Comparison of ENCODE assay signal across 27 cellular contexts in the genomic region with DNA sequence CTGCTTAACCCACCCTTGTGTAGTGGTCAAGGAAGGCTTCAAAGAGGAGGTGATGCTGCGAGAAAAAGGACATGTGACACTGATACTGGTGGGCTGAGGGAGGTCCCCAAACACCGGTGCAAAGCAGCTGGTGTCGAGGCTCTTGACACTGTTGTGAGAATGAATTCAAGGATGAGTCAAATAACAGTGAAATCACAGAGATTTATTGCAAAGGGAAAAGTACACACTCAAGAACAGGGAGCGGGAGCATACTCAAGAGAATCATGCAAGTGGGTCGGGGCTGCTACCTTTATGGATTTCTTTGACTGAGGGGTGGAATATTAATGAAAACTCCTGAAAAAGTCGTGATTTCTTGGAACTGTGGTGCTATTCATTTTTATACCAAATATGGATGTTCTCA. TPM values are rescaled to one million over a fixed set of nuclear protein-coding genes. Genes with fewer than 3 reads are reported as not detected.
A peak's percentile ranks its signal among the peaks of the same experiment; 100 is the strongest.
DNase-seq lines count a peak whose midpoint lies in the region; ATAC-seq and TF ChIP-seq lines count a peak whose summit lies in the region.
"Had no signal": no experiment of that assay in that cellular context is flagged by ENCODE, and none has a peak within 500 bp of the region (broad histone marks: within the 10 kb centered on the region; RNA-seq: fewer than 3 reads in every experiment).

No MANE protein-coding gene starts in this region.

- TF ChIP-seq CTCF in glutamatergic neuron (IDR thresholded peaks at IDR 0.05; ENCODE audit: partially characterized antibody, unreplicated experiment), result no peak
- TF ChIP-seq CTCF in mesothelial cell of epicardium (IDR thresholded peaks at IDR 0.05; ENCODE audit: unreplicated experiment), result no peak
- no peak for TF ChIP-seq CTCF in type B pancreatic cell (conservative IDR thresholded peaks at IDR 0.05)

- no peak overlapping the region for H2BK5ac ChIP-seq in neuronal stem cell (ENCODE audit: low read length)

- in situ Hi-C loops in G401 (cut with HindIII; ENCODE audit: low sequenced_read_pairs), result no loop called here

- H2BK15ac ChIP-seq in neuronal stem cell (ENCODE audit: low read length), result no peak overlapping the region

- no peak overlapping the region for H3K14ac ChIP-seq in neuronal stem cell (ENCODE audit: low read length)

- no peak overlapping the region for H2BK12ac ChIP-seq in neuronal stem cell (ENCODE audit: low read length)

- H3K18ac ChIP-seq in neuronal stem cell (ENCODE audit: low read length), result no peak overlapping the region

- H3K4me3 ChIP-seq in HUES6 (ENCODE audit: low read depth, low read length) (no peak overlapping the region), neuronal stem cell (ENCODE audit: low read length in 2 of 2) (no peak overlapping the region)
- H3K4me3 ChIP-seq: BLaER1 had no signal

- H3K9ac ChIP-seq in HUES6 (ENCODE audit: low read length), result peak overlapping the region; percentile 11
- no peak overlapping the region for H3K9ac ChIP-seq in neuronal stem cell (ENCODE audit: low read depth, low read length, poor library complexity)
- H3K9ac ChIP-seq: BLaER1 had no signal

- no peak overlapping the region for H2AK5ac ChIP-seq in neuronal stem cell (ENCODE audit: low read depth, low read length)

- H3K4ac ChIP-seq in neuronal stem cell (ENCODE audit: low read length), result no peak overlapping the region

- H3K9me3 ChIP-seq in HUES6 (ENCODE audit: control insufficient read depth, insufficient read depth, low read depth, low read length), result no peaks in the 10 kb centered on the region
- H3K9me3 ChIP-seq in neuronal stem cell (replicated peaks in 1 of 2; ENCODE audit: control insufficient read depth in 2 of 2, insufficient read depth in 1 of 2, low read depth in 1 of 2, low read length in 2 of 2), result no peaks in the 10 kb centered on the region
- H3K9me3 ChIP-seq: BE2C, BLaER1 had no signal

- H3K36me3 ChIP-seq in HUES6 (ENCODE audit: control insufficient read depth, insufficient read depth, low read length) (no peaks in the 10 kb centered on the region), neuronal stem cell (replicated peaks in 1 of 2; ENCODE audit: control insufficient read depth in 2 of 2, insufficient read depth in 2 of 2, low read length in 2 of 2) (no peaks in the 10 kb centered on the region)
- H3K36me3 ChIP-seq: BE2C, BLaER1 had no signal

- peaks cover 23% of the 10 kb centered on the region for H3K9me3 Mint-ChIP-seq in glutamatergic neuron (ENCODE audit: unreplicated experiment)
- H3K9me3 Mint-ChIP-seq in mesothelial cell of epicardium, result no peaks in the 10 kb centered on the region
- no peaks in the 10 kb centered on the region for H3K9me3 Mint-ChIP-seq in type B pancreatic cell
- no peaks in the 10 kb centered on the region for H3K9me3 Mint-ChIP-seq in activated CD4-positive, alpha-beta T cell treated with anti-CD3 and anti-CD28 coated beads for 36 hours (ENCODE audit: low read depth)
- H3K9me3 Mint-ChIP-seq: CD4-positive, CD25-positive, alpha-beta regulatory T cell had no signal

- no peak overlapping the region for H3K4me2 ChIP-seq in neuronal stem cell (ENCODE audit: insufficient read depth, low read length, poor library complexity, severe bottlenecking)
- H3K4me2 ChIP-seq: BLaER1 had no signal

- H2AFZ ChIP-seq in neuronal stem cell (ENCODE audit: low read length), result no peak overlapping the region

- H3K23ac ChIP-seq in neuronal stem cell (ENCODE audit: low read depth, low read length, poor library complexity), result no peak overlapping the region

- H3K27me3 ChIP-seq in HUES6 (ENCODE audit: control insufficient read depth, insufficient read depth, low read length) (peaks cover 28% of the 10 kb centered on the region), neuronal stem cell (ENCODE audit: control insufficient read depth in 3 of 3, insufficient read depth in 3 of 3, low read depth in 1 of 3, low read length in 3 of 3) (no peaks in the 10 kb centered on the region)
- H3K27me3 ChIP-seq: BE2C, BLaER1 had no signal

- no CpG with 5 or more reads among the region's 6 CpGs for WGBS in neuronal stem cell (ENCODE audit: extremely low coverage in 2 of 2, insufficient read length in 2 of 2, insufficient replicate concordance in 1 of 2), 2 donors

- no peak for ATAC-seq in activated CD4-positive, alpha-beta T cell treated with anti-CD3 and anti-CD28 coated beads for 36 hours

- H3K79me1 ChIP-seq in neuronal stem cell (ENCODE audit: low read depth, low read length), result no peaks in the 10 kb centered on the region

- H3K4me1 Mint-ChIP-seq in glutamatergic neuron (ENCODE audit: low read depth, unreplicated experiment) (peaks cover 69% of the 10 kb centered on the region), mesothelial cell of epicardium (peaks cover 73% of the 10 kb centered on the region), type B pancreatic cell (ENCODE audit: unreplicated experiment) (peaks cover 30% of the 10 kb centered on the region)
- no peaks in the 10 kb centered on the region for H3K4me1 Mint-ChIP-seq in activated CD4-positive, alpha-beta T cell treated with anti-CD3 and anti-CD28 coated beads for 36 hours
- H3K4me1 Mint-ChIP-seq: CD14-positive monocyte; CD4-positive, CD25-positive, alpha-beta regulatory T cell; CD8-positive, alpha-beta memory T cell had no signal

- POLR2A ChIA-PET in activated CD4-positive, alpha-beta T cell treated with anti-CD3 and anti-CD28 coated beads for 36 hours (lab: Charles Lee), result no interaction called here

- no peak overlapping the region for H4K8ac ChIP-seq in neuronal stem cell (ENCODE audit: low read depth, low read length)

- no peak for DNase-seq in glutamatergic neuron
- DNase-seq in mesothelial cell of epicardium (ENCODE audit: low spot score in 2 of 2, unreplicated experiment in 2 of 2), result no peak
- no peak for DNase-seq in type B pancreatic cell (ENCODE audit: extremely low spot score, unreplicated experiment)
- DNase-seq in neuronal stem cell (ENCODE audit: low spot score), result no peak
- no peak for DNase-seq in NCI-H524 treated with DMSO at 0.1 percent for 48 hours (lab: John Stamatoyannopoulos, UW)
- DNase-seq in G401 (ENCODE audit: low spot score), result no peak
- DNase-seq in activated CD4-positive, alpha-beta T cell treated with anti-CD3 and anti-CD28 coated beads for 36 hours, result no peak
- DNase-seq: 8988T; ACHN; BE2C; C1 segment of cervical spinal cord; CD4-positive, alpha-beta memory T cell; CD4-positive, CD25-positive, alpha-beta regulatory T cell; CD8-positive, alpha-beta memory T cell; COR-L47; DMS 273 treated with DMSO at 0.1 percent for 48 hours; DMS153; DMS53; DMS79; DND-41; EL; GF-D8 had no signal

- H3K4me1 ChIP-seq in HUES6 (ENCODE audit: control insufficient read depth, insufficient read depth, low read length) (peaks cover 71% of the 10 kb centered on the region), neuronal stem cell (ENCODE audit: control insufficient read depth in 2 of 2, insufficient read depth in 1 of 2, low read depth in 1 of 2, low read length in 2 of 2) (peaks cover 0 to 23% of the 10 kb centered on the region in 2 donors)

- intact Hi-C loops in activated CD4-positive, alpha-beta T cell treated with anti-CD3 and anti-CD28 coated beads for 36 hours (cut with DNase I, micrococcal nuclease), result no loop called here

- CTCF ChIA-PET in activated CD4-positive, alpha-beta T cell treated with anti-CD3 and anti-CD28 coated beads for 36 hours (lab: Charles Lee), result interaction anchor here (0.9 kb wide), 1 partner anchor 27 kb away, joined by 3 read pairs; no protein-coding TSS in a partner anchor

- H3K27ac Mint-ChIP-seq in glutamatergic neuron (ENCODE audit: unreplicated experiment) (peak overlapping the region; percentile 89), mesothelial cell of epicardium (peak overlapping the region; percentile 75), type B pancreatic cell (peak overlapping the region; percentile 50)
- no peak overlapping the region for H3K27ac Mint-ChIP-seq in activated CD4-positive, alpha-beta T cell treated with anti-CD3 and anti-CD28 coated beads for 36 hours
- H3K27ac Mint-ChIP-seq: CD14-positive monocyte; CD4-positive, alpha-beta memory T cell; CD4-positive, CD25-positive, alpha-beta regulatory T cell had no signal

- H2BK120ac ChIP-seq in neuronal stem cell (ENCODE audit: low read depth, low read length), result no peak overlapping the region

- H3K27ac ChIP-seq in HUES6 (ENCODE audit: low read depth, low read length), result no peak overlapping the region
- H3K27ac ChIP-seq in neuronal stem cell (replicated peaks; ENCODE audit: low read length), result no peak overlapping the region
- H3K27ac ChIP-seq: BLaER1 had no signal

- H3K27me3 Mint-ChIP-seq in glutamatergic neuron (ENCODE audit: unreplicated experiment) (peaks cover 10% of the 10 kb centered on the region), mesothelial cell of epicardium (ENCODE audit: low read depth) (peaks cover 27% of the 10 kb centered on the region), type B pancreatic cell (peaks cover 69% of the 10 kb centered on the region)
- peaks cover 45% of the 10 kb centered on the region for H3K27me3 Mint-ChIP-seq in activated CD4-positive, alpha-beta T cell treated with anti-CD3 and anti-CD28 coated beads for 36 hours

- no peak overlapping the region for H4K91ac ChIP-seq in neuronal stem cell (ENCODE audit: low read depth, low read length, poor library complexity)

- H3K4me3 Mint-ChIP-seq in glutamatergic neuron (ENCODE audit: unreplicated experiment) (peak overlapping the region; percentile 26), mesothelial cell of epicardium (peak overlapping the region; percentile 14), type B pancreatic cell (no peak overlapping the region)
- no peak overlapping the region for H3K4me3 Mint-ChIP-seq in activated CD4-positive, alpha-beta T cell treated with anti-CD3 and anti-CD28 coated beads for 36 hours
- H3K4me3 Mint-ChIP-seq: CD14-positive monocyte; CD4-positive, alpha-beta memory T cell; CD4-positive, CD25-positive, alpha-beta regulatory T cell; CD8-positive, alpha-beta memory T cell had no signal

- H3K36me3 Mint-ChIP-seq in glutamatergic neuron (ENCODE audit: unreplicated experiment) (no peaks in the 10 kb centered on the region), mesothelial cell of epicardium (no peaks in the 10 kb centered on the region), type B pancreatic cell (no peaks in the 10 kb centered on the region)
- no peaks in the 10 kb centered on the region for H3K36me3 Mint-ChIP-seq in activated CD4-positive, alpha-beta T cell treated with anti-CD3 and anti-CD28 coated beads for 36 hours (ENCODE audit: low read depth)
- H3K36me3 Mint-ChIP-seq: CD14-positive monocyte; CD4-positive, alpha-beta memory T cell; CD4-positive, CD25-positive, alpha-beta regulatory T cell; CD8-positive, alpha-beta memory T cell had no signal

RNA-seq across cellular contexts. Expression of gene TMEM132E, which starts 31.1 kb away (rescaled TPM):
- 93.6 TPM for total RNA-seq in glutamatergic neuron (ENCODE audit: unreplicated experiment)
- 0.62 to 0.86 TPM (median 0.80 TPM) in 3 replicates for total RNA-seq in mesothelial cell of epicardium
- total RNA-seq in type B pancreatic cell (ENCODE audit: low replicate concordance), result 0.92 and 1.2 TPM in 2 replicates
- 0.29 TPM for polyA plus RNA-seq in neuronal stem cell (2013, experiment 1 of 2)
- polyA plus RNA-seq in neuronal stem cell (2013, experiment 2 of 2), result 0.25 TPM
- total RNA-seq in G401 (2014; rRNA removed; shearing (Covaris generic)), result not detected in 2 replicates
- not detected for total RNA-seq in activated CD4-positive, alpha-beta T cell treated with anti-CD3 and anti-CD28 coated beads for 36 hours
- total RNA-seq: CD4-positive, CD25-positive, alpha-beta regulatory T cell; CD8-positive, alpha-beta memory T cell; Daoy had no signal
- polyA plus RNA-seq: AG04450, CD14-positive monocyte had no signal

Comparison
In these comparisons a context has a peak if more than half of its experiments do, and no peak if none do; other contexts are left out.
1. H3K4me3 Mint-ChIP-seq: peak in glutamatergic neuron (single experiment) and mesothelial cell of epicardium (single experiment); none in type B pancreatic cell (single experiment) and activated CD4-positive, alpha-beta T cell treated with anti-CD3 and anti-CD28 coated beads for 36 hours (single experiment).
2. RNA of gene TMEM132E, which starts 31.1 kb away (total RNA-seq): 93.6 TPM in glutamatergic neuron (single experiment); 0.92 to 1.2 TPM in type B pancreatic cell, 0.62 to 0.86 TPM in mesothelial cell of epicardium, not detected in activated CD4-positive, alpha-beta T cell treated with anti-CD3 and anti-CD28 coated beads for 36 hours and not detected in G401; every median in the first group is over 10 times any median in the second.